ENCODE assay signal across 11 cellular contexts in genomic region chr17:57499648-57500049, GRCh38.
DNase-seq lines count a peak whose midpoint lies in the region; ATAC-seq and TF ChIP-seq lines count a peak whose summit lies in the region.
"Had no signal": no experiment of that assay in that cellular context is flagged by ENCODE, and none has a peak within 500 bp of the region (broad histone marks: within the 10 kb centered on the region; RNA-seq: fewer than 3 reads in every experiment).

No MANE protein-coding gene starts in this region.

- no peak for TF ChIP-seq CTCF in astrocyte of the spinal cord (IDR thresholded peaks at IDR 0.05; ENCODE audit: low read depth, low read length)
- no peak for TF ChIP-seq CTCF in RWPE1 (conservative IDR thresholded peaks at IDR 0.05; ENCODE audit: low read depth)

- peak overlapping the region; percentile 36 for H3K4me3 Mint-ChIP-seq in activated CD4-positive, alpha-beta T cell treated with anti-CD3 and anti-CD28 coated beads, Interleukin-2, amount 10 ng/mL, durations not matched to agents 24 days and 14 days
- no peak overlapping the region for H3K4me3 Mint-ChIP-seq in stimulated activated memory B cell treated with anti-CD40 and anti-IgM and Interleukin-4, amounts not matched to agents 10 μg/mL and 1 μg/mL and 100 μg/mL, for 72 hours
- H3K4me3 Mint-ChIP-seq: central memory CD8-positive, alpha-beta T cell had no signal

- no peak overlapping the region for H3K4me3 ChIP-seq in astrocyte of the spinal cord (ENCODE audit: low read depth, low read length)
- H3K4me3 ChIP-seq: pancreas had no signal

- no peaks in the 10 kb centered on the region for H3K9me3 Mint-ChIP-seq in activated CD4-positive, alpha-beta T cell treated with anti-CD3 and anti-CD28 coated beads, Interleukin-2, amount 10 ng/mL, durations not matched to agents 24 days and 14 days
- no peaks in the 10 kb centered on the region for H3K9me3 Mint-ChIP-seq in stimulated activated memory B cell treated with anti-CD40 and anti-IgM and Interleukin-4, amounts not matched to agents 10 μg/mL and 1 μg/mL and 100 μg/mL, for 72 hours
- H3K9me3 Mint-ChIP-seq: central memory CD8-positive, alpha-beta T cell had no signal

- H3K27ac ChIP-seq in RWPE1: no peak overlapping the region
- H3K27ac ChIP-seq: pancreas had no signal

- no peaks in the 10 kb centered on the region for H3K27me3 Mint-ChIP-seq in activated CD4-positive, alpha-beta T cell treated with anti-CD3 and anti-CD28 coated beads, Interleukin-2, amount 10 ng/mL, durations not matched to agents 24 days and 14 days
- H3K27me3 Mint-ChIP-seq in stimulated activated memory B cell treated with anti-CD40 and anti-IgM and Interleukin-4, amounts not matched to agents 10 μg/mL and 1 μg/mL and 100 μg/mL, for 72 hours: no peaks in the 10 kb centered on the region
- H3K27me3 Mint-ChIP-seq: central memory CD8-positive, alpha-beta T cell had no signal

- POLR2A ChIA-PET in RWPE1 (lab: Yijun Ruan, JAX; ENCODE audit: low non-redundant PET): interaction anchor here (0.6 kb wide), 1 partner anchor 165 kb away, joined by 3 read pairs; no protein-coding TSS in a partner anchor

- peaks cover 1% of the 10 kb centered on the region for H3K36me3 Mint-ChIP-seq in activated CD4-positive, alpha-beta T cell treated with anti-CD3 and anti-CD28 coated beads, Interleukin-2, amount 10 ng/mL, durations not matched to agents 24 days and 14 days (ENCODE audit: low read depth)
- H3K36me3 Mint-ChIP-seq in stimulated activated memory B cell treated with anti-CD40 and anti-IgM and Interleukin-4, amounts not matched to agents 10 μg/mL and 1 μg/mL and 100 μg/mL, for 72 hours: no peaks in the 10 kb centered on the region

- intact Hi-C loops in activated CD4-positive, alpha-beta T cell treated with anti-CD3 and anti-CD28 coated beads, Interleukin-2, amount 10 ng/mL, durations not matched to agents 24 days and 14 days (cut with micrococcal nuclease): no loop called here

- ATAC-seq in stimulated activated memory B cell treated with anti-CD40 and anti-IgM and Interleukin-4, amounts not matched to agents 10 μg/mL and 1 μg/mL and 100 μg/mL, for 72 hours: peak; percentile 43
- ATAC-seq: pancreas had no signal

- no peak for DNase-seq in activated CD4-positive, alpha-beta T cell treated with anti-CD3 and anti-CD28 coated beads, Interleukin-2, amount 10 ng/mL, durations not matched to agents 24 days and 14 days
- DNase-seq in activated CD4-positive, alpha-beta T cell treated with anti-CD3 and anti-CD28 coated beads, Interleukin-2, amount 50 U/mL, for 1 hour: no peak
- peak; percentile 4 for DNase-seq in MV-4-11 (lab: John Stamatoyannopoulos, UW)
- peak; percentile 45 for DNase-seq in astrocyte of the spinal cord (ENCODE audit: low read depth, low spot score)
- no peak for DNase-seq in activated naive CD4-positive, alpha-beta T cell (lab: John Stamatoyannopoulos, UW)
- no peak for DNase-seq in RWPE1 (ENCODE audit: low spot score)
- no peak for DNase-seq in superior temporal gyrus (ENCODE audit: extremely low spot score)
- DNase-seq: activated effector memory CD4-positive, alpha-beta T cell treated with Interleukin-2 at 50 U/mL for 16 hours; pancreas had no signal

- in situ Hi-C loops in astrocyte of the spinal cord (cut with HindIII; ENCODE audit: low sequenced_read_pairs): no loop called here

- H3K4me1 Mint-ChIP-seq in activated CD4-positive, alpha-beta T cell treated with anti-CD3 and anti-CD28 coated beads, Interleukin-2, amount 10 ng/mL, durations not matched to agents 24 days and 14 days: peaks cover 22% of the 10 kb centered on the region
- H3K4me1 Mint-ChIP-seq in stimulated activated memory B cell treated with anti-CD40 and anti-IgM and Interleukin-4, amounts not matched to agents 10 μg/mL and 1 μg/mL and 100 μg/mL, for 72 hours: peaks cover 25% of the 10 kb centered on the region

- CTCF ChIA-PET in RWPE1 (lab: Yijun Ruan, JAX): interaction anchor here (0.6 kb wide), 1 partner anchor 716 kb away, joined by 3 read pairs; no protein-coding TSS in a partner anchor

- peak overlapping the region; percentile 42 for H3K27ac Mint-ChIP-seq in activated CD4-positive, alpha-beta T cell treated with anti-CD3 and anti-CD28 coated beads, Interleukin-2, amount 10 ng/mL, durations not matched to agents 24 days and 14 days
- peak overlapping the region; percentile 45 for H3K27ac Mint-ChIP-seq in stimulated activated memory B cell treated with anti-CD40 and anti-IgM and Interleukin-4, amounts not matched to agents 10 μg/mL and 1 μg/mL and 100 μg/mL, for 72 hours

Comparison
In these comparisons a context has a peak if more than half of its experiments do, and no peak if none do; other contexts are left out.
1. DNase-seq: peak in MV-4-11 (single experiment) and astrocyte of the spinal cord (single experiment); none in activated CD4-positive, alpha-beta T cell treated with anti-CD3 and anti-CD28 coated beads, Interleukin-2, amount 10 ng/mL, durations not matched to agents 24 days and 14 days (single experiment), activated CD4-positive, alpha-beta T cell treated with anti-CD3 and anti-CD28 coated beads, Interleukin-2, amount 50 U/mL, for 1 hour (single experiment), activated naive CD4-positive, alpha-beta T cell (0 of 4), RWPE1 (single experiment) and superior temporal gyrus (single experiment).